In the genomic region with DNA sequence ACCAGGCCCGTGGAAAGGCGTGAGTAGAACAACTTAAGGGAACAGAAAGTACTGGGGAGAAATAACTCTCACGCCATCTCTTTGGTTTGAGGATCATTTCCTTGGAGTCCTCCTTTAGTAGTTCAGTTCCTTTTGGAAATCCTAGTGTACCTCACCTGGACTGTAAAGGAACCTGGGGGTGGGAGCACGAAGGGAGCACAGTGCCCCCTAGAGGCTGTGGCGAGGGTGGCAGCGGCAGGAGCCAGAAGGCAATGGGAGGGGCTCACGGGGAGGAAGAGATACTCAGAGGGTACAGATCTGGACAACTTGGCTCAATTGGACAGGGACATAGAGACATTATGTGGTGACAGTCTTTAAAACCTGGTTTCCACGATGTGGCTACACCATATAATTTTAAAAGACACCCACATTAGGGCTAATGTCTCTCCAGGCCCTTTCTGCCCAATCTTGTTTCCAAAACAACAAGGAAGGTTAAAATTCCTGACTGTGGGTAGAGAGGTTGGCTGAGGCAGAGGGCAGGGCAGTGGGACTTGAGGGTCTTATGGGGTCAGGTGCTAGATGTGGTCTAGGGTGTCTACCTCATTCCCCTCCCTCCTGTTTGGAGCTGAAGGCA, we compare ENCODE assay signal across 1 cellular context.
A peak's percentile ranks its signal among the peaks of the same experiment; 100 is the strongest.
TF ChIP-seq lines count a peak whose summit lies in the region.

No MANE protein-coding gene starts in this region.

TF ChIP-seq in HepG2, 621 proteins besides CTCF, POLR2A, EP300 and RAD21 (continued from another document):
- TF ChIP-seq, protein P1, sequence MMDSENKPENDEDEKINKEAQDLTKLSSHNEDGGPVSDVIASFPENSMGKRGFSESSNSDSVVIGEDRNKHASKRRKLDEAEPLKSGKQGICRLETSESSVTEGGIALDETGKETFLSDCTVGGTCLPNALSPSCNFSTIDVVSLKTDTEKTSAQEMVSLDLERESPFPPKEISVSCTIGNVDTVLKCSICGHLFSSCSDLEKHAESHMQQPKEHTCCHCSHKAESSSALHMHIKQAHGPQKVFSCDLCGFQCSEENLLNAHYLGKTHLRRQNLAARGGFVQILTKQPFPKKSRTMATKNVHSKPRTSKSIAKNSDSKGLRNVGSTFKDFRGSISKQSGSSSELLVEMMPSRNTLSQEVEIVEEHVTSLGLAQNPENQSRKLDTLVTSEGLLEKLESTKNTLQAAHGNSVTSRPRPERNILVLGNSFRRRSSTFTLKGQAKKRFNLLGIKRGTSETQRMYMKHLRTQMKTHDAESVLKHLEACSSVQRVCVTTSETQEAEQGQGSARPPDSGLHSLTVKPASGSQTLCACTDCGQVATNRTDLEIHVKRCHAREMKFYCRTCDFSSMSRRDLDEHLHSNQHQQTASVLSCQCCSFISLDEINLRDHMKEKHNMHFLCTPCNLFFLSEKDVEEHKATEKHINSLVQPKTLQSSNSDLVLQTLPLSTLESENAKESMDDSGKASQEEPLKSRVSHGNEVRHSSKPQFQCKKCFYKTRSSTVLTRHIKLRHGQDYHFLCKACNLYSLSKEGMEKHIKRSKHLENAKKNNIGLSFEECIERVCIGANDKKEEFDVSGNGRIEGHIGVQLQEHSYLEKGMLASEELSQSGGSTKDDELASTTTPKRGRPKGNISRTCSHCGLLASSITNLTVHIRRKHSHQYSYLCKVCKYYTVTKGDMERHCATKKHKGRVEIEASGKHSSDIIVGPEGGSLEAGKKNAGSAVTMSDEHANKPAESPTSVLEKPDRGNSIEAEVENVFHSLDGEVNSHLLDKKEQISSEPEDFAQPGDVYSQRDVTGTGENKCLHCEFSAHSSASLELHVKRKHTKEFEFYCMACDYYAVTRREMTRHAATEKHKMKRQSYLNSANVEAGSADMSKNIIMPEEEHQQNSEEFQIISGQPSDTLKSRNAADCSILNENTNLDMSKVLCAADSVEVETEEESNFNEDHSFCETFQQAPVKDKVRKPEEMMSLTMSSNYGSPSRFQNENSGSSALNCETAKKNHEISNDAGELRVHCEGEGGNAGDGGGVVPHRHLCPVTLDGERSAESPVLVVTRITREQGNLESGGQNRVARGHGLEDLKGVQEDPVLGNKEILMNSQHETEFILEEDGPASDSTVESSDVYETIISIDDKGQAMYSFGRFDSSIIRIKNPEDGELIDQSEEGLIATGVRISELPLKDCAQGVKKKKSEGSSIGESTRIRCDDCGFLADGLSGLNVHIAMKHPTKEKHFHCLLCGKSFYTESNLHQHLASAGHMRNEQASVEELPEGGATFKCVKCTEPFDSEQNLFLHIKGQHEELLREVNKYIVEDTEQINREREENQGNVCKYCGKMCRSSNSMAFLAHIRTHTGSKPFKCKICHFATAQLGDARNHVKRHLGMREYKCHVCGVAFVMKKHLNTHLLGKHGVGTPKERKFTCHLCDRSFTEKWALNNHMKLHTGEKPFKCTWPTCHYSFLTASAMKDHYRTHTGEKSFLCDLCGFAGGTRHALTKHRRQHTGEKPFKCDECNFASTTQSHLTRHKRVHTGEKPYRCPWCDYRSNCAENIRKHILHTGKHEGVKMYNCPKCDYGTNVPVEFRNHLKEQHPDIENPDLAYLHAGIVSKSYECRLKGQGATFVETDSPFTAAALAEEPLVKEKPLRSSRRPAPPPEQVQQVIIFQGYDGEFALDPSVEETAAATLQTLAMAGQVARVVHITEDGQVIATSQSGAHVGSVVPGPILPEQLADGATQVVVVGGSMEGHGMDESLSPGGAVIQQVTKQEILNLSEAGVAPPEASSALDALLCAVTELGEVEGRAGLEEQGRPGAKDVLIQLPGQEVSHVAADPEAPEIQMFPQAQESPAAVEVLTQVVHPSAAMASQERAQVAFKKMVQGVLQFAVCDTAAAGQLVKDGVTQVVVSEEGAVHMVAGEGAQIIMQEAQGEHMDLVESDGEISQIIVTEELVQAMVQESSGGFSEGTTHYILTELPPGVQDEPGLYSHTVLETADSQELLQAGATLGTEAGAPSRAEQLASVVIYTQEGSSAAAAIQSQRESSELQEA (CRISPR knock-in tag; IDR thresholded peaks at IDR 0.05; ENCODE audit: not compliant biosample characterization), result no peak
- TF ChIP-seq, protein P2, sequence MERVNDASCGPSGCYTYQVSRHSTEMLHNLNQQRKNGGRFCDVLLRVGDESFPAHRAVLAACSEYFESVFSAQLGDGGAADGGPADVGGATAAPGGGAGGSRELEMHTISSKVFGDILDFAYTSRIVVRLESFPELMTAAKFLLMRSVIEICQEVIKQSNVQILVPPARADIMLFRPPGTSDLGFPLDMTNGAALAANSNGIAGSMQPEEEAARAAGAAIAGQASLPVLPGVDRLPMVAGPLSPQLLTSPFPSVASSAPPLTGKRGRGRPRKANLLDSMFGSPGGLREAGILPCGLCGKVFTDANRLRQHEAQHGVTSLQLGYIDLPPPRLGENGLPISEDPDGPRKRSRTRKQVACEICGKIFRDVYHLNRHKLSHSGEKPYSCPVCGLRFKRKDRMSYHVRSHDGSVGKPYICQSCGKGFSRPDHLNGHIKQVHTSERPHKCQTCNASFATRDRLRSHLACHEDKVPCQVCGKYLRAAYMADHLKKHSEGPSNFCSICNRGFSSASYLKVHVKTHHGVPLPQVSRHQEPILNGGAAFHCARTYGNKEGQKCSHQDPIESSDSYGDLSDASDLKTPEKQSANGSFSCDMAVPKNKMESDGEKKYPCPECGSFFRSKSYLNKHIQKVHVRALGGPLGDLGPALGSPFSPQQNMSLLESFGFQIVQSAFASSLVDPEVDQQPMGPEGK (CRISPR knock-in tag; IDR thresholded peaks at IDR 0.05), result peak; percentile 38; the same call in 1 of the 2 replicates
- TF ChIP-seq XRCC5 (optimal IDR thresholded peaks at IDR 0.05; ENCODE audit: low read length) (peak; percentile 57), ZNF451 (CRISPR knock-in tag; IDR thresholded peaks at IDR 0.05) (no peak), STAG1 (CRISPR knock-in tag; IDR thresholded peaks at IDR 0.05) (peak; percentile 65)
- TF ChIP-seq, protein P3, sequence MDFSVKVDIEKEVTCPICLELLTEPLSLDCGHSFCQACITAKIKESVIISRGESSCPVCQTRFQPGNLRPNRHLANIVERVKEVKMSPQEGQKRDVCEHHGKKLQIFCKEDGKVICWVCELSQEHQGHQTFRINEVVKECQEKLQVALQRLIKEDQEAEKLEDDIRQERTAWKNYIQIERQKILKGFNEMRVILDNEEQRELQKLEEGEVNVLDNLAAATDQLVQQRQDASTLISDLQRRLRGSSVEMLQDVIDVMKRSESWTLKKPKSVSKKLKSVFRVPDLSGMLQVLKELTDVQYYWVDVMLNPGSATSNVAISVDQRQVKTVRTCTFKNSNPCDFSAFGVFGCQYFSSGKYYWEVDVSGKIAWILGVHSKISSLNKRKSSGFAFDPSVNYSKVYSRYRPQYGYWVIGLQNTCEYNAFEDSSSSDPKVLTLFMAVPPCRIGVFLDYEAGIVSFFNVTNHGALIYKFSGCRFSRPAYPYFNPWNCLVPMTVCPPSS (IDR thresholded peaks at IDR 0.05), result no peak
TF ChIP-seq in HepG2: peak in this region for 3.
